ENCODE assay signal across 13 cellular contexts in the genomic region with DNA sequence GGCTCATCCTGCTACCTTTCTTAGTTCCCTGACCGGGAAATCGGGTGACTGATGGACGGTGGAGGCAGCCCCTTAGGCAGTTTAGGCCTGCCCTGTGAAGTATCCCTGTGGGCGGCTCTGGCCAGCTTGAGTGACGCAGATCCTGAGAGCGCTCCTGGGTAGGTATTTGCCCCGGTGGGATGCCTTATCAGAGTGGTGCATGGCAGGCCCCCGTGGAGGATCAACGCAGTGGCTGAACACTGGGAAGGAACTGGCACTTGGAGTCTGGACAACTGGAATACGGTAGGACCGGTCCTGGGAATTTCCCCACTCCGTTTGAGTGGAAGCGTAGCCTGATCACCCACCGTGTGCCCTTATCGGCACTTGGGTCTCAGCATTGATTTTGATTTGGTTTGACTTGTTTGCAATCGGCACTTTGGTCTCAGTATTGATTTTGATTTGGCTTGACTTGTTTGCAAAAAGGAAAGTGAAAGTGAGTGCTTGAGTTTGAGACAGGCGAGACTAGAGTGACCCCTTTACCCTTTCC. TPM values are rescaled to one million over a fixed set of nuclear protein-coding genes. Genes with fewer than 3 reads are reported as not detected.
DNase-seq lines count a peak whose midpoint lies in the region; ATAC-seq and TF ChIP-seq lines count a peak whose summit lies in the region.
"Had no signal": no experiment of that assay in that cellular context is flagged by ENCODE, and none has a peak within 500 bp of the region (broad histone marks: within the 10 kb centered on the region; RNA-seq: fewer than 3 reads in every experiment).

No MANE protein-coding gene starts in this region.

- ATAC-seq in activated CD8-positive, alpha-beta T cell treated with anti-CD3 and anti-CD28 coated beads, Interleukin-2, amount 10 ng/mL, durations not matched to agents 7 days and 5 days = no peak
- peak; percentile 44 to 66 (median 53) for ATAC-seq in right lobe of liver
- ATAC-seq: esophagus mucosa; stimulated activated naive CD8-positive, alpha-beta T cell treated with anti-CD3 and anti-CD28 coated beads, Interleukin-15, amount 100 ng/mL, for 72 hours had no signal

- no peak overlapping the region for H3K4me3 Mint-ChIP-seq in activated CD8-positive, alpha-beta T cell treated with anti-CD3 and anti-CD28 coated beads, Interleukin-2, amount 10 ng/mL, durations not matched to agents 7 days and 5 days
- H3K4me3 Mint-ChIP-seq: neural crest cell; stimulated activated naive CD8-positive, alpha-beta T cell treated with anti-CD3 and anti-CD28 coated beads, Interleukin-15, amount 100 ng/mL, for 72 hours had no signal

- H3K9me3 ChIP-seq in right lobe of liver = no peaks in the 10 kb centered on the region
- peaks cover 0 to 1% of the 10 kb centered on the region in 2 donors for H3K9me3 ChIP-seq in stomach smooth muscle (ENCODE audit: control insufficient read depth in 2 of 2, low read length in 2 of 2)

- no peaks in the 10 kb centered on the region for H3K9me3 Mint-ChIP-seq in activated CD8-positive, alpha-beta T cell treated with anti-CD3 and anti-CD28 coated beads, Interleukin-2, amount 10 ng/mL, durations not matched to agents 7 days and 5 days (ENCODE audit: insufficient read depth)
- H3K9me3 Mint-ChIP-seq: neural crest cell had no signal

- CTCF ChIA-PET in activated CD8-positive, alpha-beta T cell treated with anti-CD3 and anti-CD28 coated beads, Interleukin-2, amount 10 ng/mL, durations not matched to agents 7 days and 5 days (lab: Charles Lee) = interaction anchor here (2.7 to 5.8 kb wide), 2 partner anchors 8 to 236 kb away, joined by 17 to 74 read pairs; no protein-coding TSS in a partner anchor

- H3K27ac Mint-ChIP-seq in activated CD8-positive, alpha-beta T cell treated with anti-CD3 and anti-CD28 coated beads, Interleukin-2, amount 10 ng/mL, durations not matched to agents 7 days and 5 days = peak overlapping the region; percentile 51

- no peaks in the 10 kb centered on the region for H3K36me3 Mint-ChIP-seq in activated CD8-positive, alpha-beta T cell treated with anti-CD3 and anti-CD28 coated beads, Interleukin-2, amount 10 ng/mL, durations not matched to agents 7 days and 5 days (ENCODE audit: low read depth)

- H3K36me3 ChIP-seq in right lobe of liver (no peaks in the 10 kb centered on the region), stomach smooth muscle (ENCODE audit: control insufficient read depth in 2 of 2, insufficient read depth in 2 of 2, low read length in 2 of 2) (no peaks in the 10 kb centered on the region)

- TF ChIP-seq POLR2A in right lobe of liver (IDR thresholded peaks at IDR 0.05) = no peak

- intact Hi-C loops in right lobe of liver (cut with DNase I) = loop anchor here (5.0 kb wide), 2 partner anchors 52 to 237 kb away; no protein-coding TSS in a partner anchor

- POLR2A ChIA-PET in activated CD8-positive, alpha-beta T cell treated with anti-CD3 and anti-CD28 coated beads, Interleukin-2, amount 10 ng/mL, durations not matched to agents 7 days and 5 days (lab: Charles Lee) = no interaction called here

- peak overlapping the region; percentile 76 to 79 (median 79) for H3K27ac ChIP-seq in right lobe of liver
- H3K27ac ChIP-seq in stomach smooth muscle (ENCODE audit: low read length) = no peak overlapping the region

- H3K4me3 ChIP-seq in right lobe of liver (peak overlapping the region; percentile 15 to 38 (median 32)), stomach smooth muscle (ENCODE audit: low read length in 2 of 2) (peak overlapping the region; percentile 40 to 49)

- H3K27me3 ChIP-seq in right lobe of liver (no peaks in the 10 kb centered on the region), stomach smooth muscle (ENCODE audit: control insufficient read depth in 1 of 2, insufficient read depth in 2 of 2, low read length in 2 of 2) (no peaks in the 10 kb centered on the region)

- TF ChIP-seq CTCF in right lobe of liver (IDR thresholded peaks at IDR 0.05) = no peak

- peak; percentile 61 for DNase-seq in activated effector memory CD4-positive, alpha-beta T cell treated with anti-CD3 and anti-CD28 coated beads, Interleukin-2, amount 50 U/mL, for 16 hours
- DNase-seq in activated effector memory CD4-positive, alpha-beta T cell treated with Interleukin-2 at 50 U/mL for 16 hours = no peak
- DNase-seq in activated CD8-positive, alpha-beta T cell treated with anti-CD3 and anti-CD28 coated beads, Interleukin-2, amount 10 ng/mL, durations not matched to agents 7 days and 5 days = no peak
- DNase-seq in right lobe of liver (peak in 2 of 3 donors; percentile 60 to 64), hepatic stellate cell (ENCODE audit: low spot score) (no peak), NCI-H1417 treated with DMSO at 0.1 percent for 48 hours (lab: John Stamatoyannopoulos, UW) (no peak)
- no peak for DNase-seq in stimulated activated CD4-positive, alpha-beta T cell treated with anti-CD3 and anti-CD28 coated beads, Interleukin-4, amount 100 ng/mL, for 4 hours
- DNase-seq: islet precursor cell; NCI-H526 treated with DMSO at 0.1 percent for 48 hours; stimulated activated naive CD8-positive, alpha-beta T cell treated with anti-CD3 and anti-CD28 coated beads, Interleukin-15, amount 100 ng/mL, for 72 hours had no signal

- H3K4me1 ChIP-seq in right lobe of liver (peaks cover 0 to 26% (median 13%) of the 10 kb centered on the region in 4 donors), stomach smooth muscle (ENCODE audit: control insufficient read depth, insufficient read depth, low read length) (peaks cover 10% of the 10 kb centered on the region)

- peaks cover 19% of the 10 kb centered on the region for H3K4me1 Mint-ChIP-seq in activated CD8-positive, alpha-beta T cell treated with anti-CD3 and anti-CD28 coated beads, Interleukin-2, amount 10 ng/mL, durations not matched to agents 7 days and 5 days (ENCODE audit: low read depth)

- H3K9ac ChIP-seq in stomach smooth muscle (ENCODE audit: low read length in 2 of 2) = peak overlapping the region in 1 of 2 donors; percentile 13

- H3K27me3 Mint-ChIP-seq in activated CD8-positive, alpha-beta T cell treated with anti-CD3 and anti-CD28 coated beads, Interleukin-2, amount 10 ng/mL, durations not matched to agents 7 days and 5 days (ENCODE audit: low read depth) = no peaks in the 10 kb centered on the region

- WGBS in right lobe of liver (ENCODE audit: insufficient coverage, low coverage, low lambda C conversion rate, missing lambda C conversion rate) = 20% methylated on average over 9 of the region's 17 CpGs

RNA-seq across cellular contexts. Expression of a gene that starts 15.2 kb away (rescaled TPM):
- not detected for total RNA-seq in activated CD8-positive, alpha-beta T cell treated with anti-CD3 and anti-CD28 coated beads, Interleukin-2, amount 10 ng/mL, durations not matched to agents 7 days and 5 days
- total RNA-seq in right lobe of liver = not detected
- total RNA-seq: neural crest cell had no signal

RNA-seq across cellular contexts. Expression of a gene that starts 31.5 kb away (rescaled TPM):
- total RNA-seq in activated CD8-positive, alpha-beta T cell treated with anti-CD3 and anti-CD28 coated beads, Interleukin-2, amount 10 ng/mL, durations not matched to agents 7 days and 5 days = under 1 TPM; 0.21 to 0.29 TPM
- total RNA-seq in right lobe of liver = 1 to 10 TPM in 4 of 6 experiments, under 1 TPM in 2; 0.35 to 2.5 (median 1.8) TPM

RNA-seq across cellular contexts. Expression of a gene that starts 31.9 kb away (rescaled TPM):
- not detected for total RNA-seq in activated CD8-positive, alpha-beta T cell treated with anti-CD3 and anti-CD28 coated beads, Interleukin-2, amount 10 ng/mL, durations not matched to agents 7 days and 5 days
- total RNA-seq in right lobe of liver = not detected
- total RNA-seq: neural crest cell had no signal

RNA-seq across cellular contexts. Expression of a gene that starts 35.0 kb away (rescaled TPM):
- total RNA-seq in activated CD8-positive, alpha-beta T cell treated with anti-CD3 and anti-CD28 coated beads, Interleukin-2, amount 10 ng/mL, durations not matched to agents 7 days and 5 days = not detected
- under 1 TPM in 1 of 6 experiments, not detected in 5; 0.10 TPM for total RNA-seq in right lobe of liver
- total RNA-seq: neural crest cell had no signal

Comparison
In these comparisons a context has a peak if more than half of its experiments do, and no peak if none do; other contexts are left out.
1. DNase-seq: peak in activated effector memory CD4-positive, alpha-beta T cell treated with anti-CD3 and anti-CD28 coated beads, Interleukin-2, amount 50 U/mL, for 16 hours (single experiment) and right lobe of liver (2 of 3); none in activated effector memory CD4-positive, alpha-beta T cell treated with Interleukin-2 at 50 U/mL for 16 hours (single experiment), activated CD8-positive, alpha-beta T cell treated with anti-CD3 and anti-CD28 coated beads, Interleukin-2, amount 10 ng/mL, durations not matched to agents 7 days and 5 days (single experiment), hepatic stellate cell (single experiment), stimulated activated CD4-positive, alpha-beta T cell treated with anti-CD3 and anti-CD28 coated beads, Interleukin-4, amount 100 ng/mL, for 4 hours (0 of 2) and NCI-H1417 treated with DMSO at 0.1 percent for 48 hours (single experiment).